ENCODE assay signal across 12 cellular contexts in the genomic region with DNA sequence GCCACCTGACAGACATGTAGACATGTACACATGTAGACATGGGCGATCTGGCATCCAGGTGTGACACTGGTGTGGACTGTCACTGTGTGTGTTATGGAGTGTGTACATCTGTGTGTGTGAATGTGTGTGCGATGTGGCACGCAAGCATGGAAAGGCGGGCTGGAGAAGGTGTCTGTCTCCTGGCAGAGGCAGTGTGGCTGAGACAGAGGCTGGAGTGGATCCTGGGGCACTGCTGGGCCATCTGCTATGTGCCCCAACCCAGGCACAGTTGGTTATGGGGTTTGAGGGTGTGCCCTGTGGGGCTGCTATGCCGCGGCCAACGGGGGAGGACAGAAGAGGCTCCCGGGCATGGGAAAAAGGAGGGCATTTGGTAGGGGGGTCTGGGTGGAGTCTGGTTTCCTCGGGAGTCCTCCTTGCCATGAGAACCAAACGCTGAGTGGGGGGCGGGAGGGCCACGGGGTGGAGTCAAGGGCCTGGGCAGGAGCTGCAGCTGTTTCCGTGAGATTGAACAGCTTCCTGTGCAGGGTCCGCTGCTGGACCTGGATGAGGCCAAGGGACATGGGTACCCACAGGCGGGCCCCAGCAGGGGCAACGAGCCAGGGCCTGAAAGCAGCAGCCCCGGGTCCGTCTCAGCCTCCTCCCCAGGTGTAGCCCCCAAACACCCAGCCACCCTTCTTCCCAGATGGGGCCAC. TPM values are rescaled to one million over a fixed set of nuclear protein-coding genes. Genes with fewer than 3 reads are reported as not detected.
DNase-seq lines count a peak whose midpoint lies in the region; ATAC-seq and TF ChIP-seq lines count a peak whose summit lies in the region.
"Had no signal": no experiment of that assay in that cellular context is flagged by ENCODE, and none has a peak within 500 bp of the region (broad histone marks: within the 10 kb centered on the region; RNA-seq: fewer than 3 reads in every experiment).

No MANE protein-coding gene starts in this region.

- WGBS in sigmoid colon, 2 donors = 33 to 71% methylated on average over 18 of the region's 18 CpGs

- no peak for TF ChIP-seq EP300 in sigmoid colon (IDR thresholded peaks at IDR 0.05)

- peak overlapping the region; percentile 69 for H3K4me3 ChIP-seq in AG10803 (ENCODE audit: low read length)
- peak overlapping the region; percentile 75 to 83 for H3K4me3 ChIP-seq in ascending aorta
- peak overlapping the region; percentile 57 to 71 for H3K4me3 ChIP-seq in right atrium auricular region
- peak overlapping the region; percentile 53 to 74 (median 62) for H3K4me3 ChIP-seq in sigmoid colon

- H3K9me3 ChIP-seq in ascending aorta = no peaks in the 10 kb centered on the region
- no peaks in the 10 kb centered on the region for H3K9me3 ChIP-seq in right atrium auricular region
- H3K9me3 ChIP-seq in sigmoid colon = no peaks in the 10 kb centered on the region

- H3K27me3 ChIP-seq in ascending aorta (no peaks in the 10 kb centered on the region), right atrium auricular region (no peaks in the 10 kb centered on the region), sigmoid colon (no peaks in the 10 kb centered on the region)

- H3K27ac ChIP-seq in ascending aorta (peak overlapping the region; percentile 93 to 98), right atrium auricular region (peak overlapping the region; percentile 82 to 89), sigmoid colon (peak overlapping the region; percentile 90 to 96 (median 90))

- H3K4me1 ChIP-seq in ascending aorta (peaks cover 27 to 52% of the 10 kb centered on the region in 2 donors), right atrium auricular region (peaks cover 0 to 79% of the 10 kb centered on the region in 2 donors), sigmoid colon (peaks cover 0 to 88% (median 84%) of the 10 kb centered on the region in 4 donors)

- no peak for DNase-seq in AG10803 (ENCODE audit: low read depth)
- DNase-seq in ascending aorta (ENCODE audit: low spot score in 2 of 2) = no peak
- no peak for DNase-seq in right atrium auricular region (ENCODE audit: low spot score)
- DNase-seq in sigmoid colon = no peak
- no peak for DNase-seq in stimulated activated CD4-positive, alpha-beta T cell treated with anti-CD3 and anti-CD28 coated beads, Interleukin-1b, Interleukin-23, amount 100 ng/mL, for 48 hours
- DNase-seq in NCI-H1092 (lab: John Stamatoyannopoulos, UW) = no peak
- no peak for DNase-seq in omental fat pad (ENCODE audit: low spot score)
- DNase-seq: activated naive CD8-positive, alpha-beta T cell treated with anti-CD3 and anti-CD28 coated beads, Interleukin-2, amount 50 U/mL, for 24 hours; kidney glomerular epithelial cell; NCI-H526 treated with DMSO at 0.1 percent for 48 hours had no signal

- H3K36me3 ChIP-seq in ascending aorta (peaks cover 18% of the 10 kb centered on the region in 2 donors), right atrium auricular region (peaks cover 3% of the 10 kb centered on the region), sigmoid colon (no peaks in the 10 kb centered on the region)

- TF ChIP-seq CTCF in AG10803 (conservative IDR thresholded peaks at IDR 0.05; ENCODE audit: low read length) (no peak), ascending aorta (IDR thresholded peaks at IDR 0.05) (no peak), right atrium auricular region (IDR thresholded peaks at IDR 0.05) (no peak), sigmoid colon (IDR thresholded peaks at IDR 0.05) (no peak), omental fat pad (IDR thresholded peaks at IDR 0.05) (no peak)

- no peak for TF ChIP-seq POLR2A in sigmoid colon (IDR thresholded peaks at IDR 0.05)

- intact Hi-C loops in ascending aorta (cut with DNase I) = loop anchor here (5.0 kb wide), 1 partner anchor 33 kb away; no protein-coding TSS in a partner anchor
- intact Hi-C loops in sigmoid colon (cut with DNase I) = loop anchor here (5.0 kb wide), 1 partner anchor 142 kb away; no protein-coding TSS in a partner anchor

- ATAC-seq in GM21367 (IDR thresholded peaks at IDR 0.05; ENCODE audit: unreplicated experiment) = no peak
- ATAC-seq in omental fat pad (ENCODE audit: low FRiP score) = no peak
- ATAC-seq: activated naive CD8-positive, alpha-beta T cell treated with anti-CD3 and anti-CD28 coated beads, Interleukin-2, amount 50 U/mL, for 24 hours; HCT116 had no signal

RNA-seq across cellular contexts. Expression of gene ELN, which starts 1.3 kb away (rescaled TPM):
- 395 TPM for total RNA-seq in ascending aorta
- total RNA-seq in right atrium auricular region = 100 to 1,000 TPM; 138 to 149 TPM
- total RNA-seq in sigmoid colon = 100 to 1,000 TPM in 1 of 4 donors, 10 to 100 TPM in 3; 13.3 to 174 (median 36.4) TPM
- 10 to 100 TPM in 1 of 3 donors, 1 to 10 TPM in 2; 2.5 to 41.2 (median 6.6) TPM for polyA plus RNA-seq in sigmoid colon
- 100 to 1,000 TPM in 2 of 4 donors, 10 to 100 TPM in 2; 61.2 to 133 (median 83.8) TPM for total RNA-seq in omental fat pad

RNA-seq across cellular contexts. Expression of gene LIMK1, which starts 54.4 kb away (rescaled TPM):
- total RNA-seq in ascending aorta = 30.0 TPM
- 10 to 100 TPM in 1 of 2 donors, 1 to 10 TPM in 1; 9.4 to 14.7 TPM for total RNA-seq in right atrium auricular region
- 10 to 100 TPM in 1 of 4 donors, 1 to 10 TPM in 3; 4.6 to 15.0 (median 6.5) TPM for total RNA-seq in sigmoid colon
- 10 to 100 TPM in 1 of 3 donors, 1 to 10 TPM in 2; 9.6 to 16.3 (median 9.7) TPM for polyA plus RNA-seq in sigmoid colon
- 10 to 100 TPM; 10.4 to 31.0 (median 14.6) TPM for total RNA-seq in omental fat pad
